ENCODE assay signal across 21 cellular contexts in genomic region chr4:145944886-145945285, GRCh38.
"Had no signal": no experiment of that assay in that cellular context is flagged by ENCODE, and none has a peak within 500 bp of the region (broad histone marks: within the 10 kb centered on the region; RNA-seq: fewer than 3 reads in every experiment).

No MANE protein-coding gene starts in this region.

- H3K9ac ChIP-seq: parathyroid adenoma had no signal

- ATAC-seq: mucosa of descending colon; natural killer cell treated with Interleukin-12 subunit alpha and Interleukin-12 subunit beta and Interleukin-15 and Interleukin-18, amount 100 ng/mL, for 72 hours; right cardiac atrium; stimulated activated memory B cell treated with anti-CD40 and anti-IgM and Interleukin-4, amounts not matched to agents 10 μg/mL and 1 μg/mL and 100 μg/mL, for 72 hours; stimulated activated naive CD8-positive, alpha-beta T cell treated with anti-CD3 and anti-CD28 coated beads, Interleukin-15, Interleukin-2, amounts not matched to agents 100 U/mL and 50 U/mL, for 24 hours had no signal

- H3K27me3 ChIP-seq: colonic mucosa, esophagus muscularis mucosa, sigmoid colon, spleen, testis, tibial artery had no signal

- H3K27ac ChIP-seq: colonic mucosa, esophagus muscularis mucosa, parathyroid adenoma, sigmoid colon, skin epidermis, spleen, testis, tibial artery had no signal

- H3K9me3 ChIP-seq: colonic mucosa, esophagus muscularis mucosa, mucosa of descending colon, sigmoid colon, spleen, testis, tibial artery had no signal

- H3K36me3 ChIP-seq: colonic mucosa, esophagus muscularis mucosa, sigmoid colon, spleen, tibial artery had no signal

- H3K4me1 ChIP-seq: colonic mucosa, parathyroid adenoma, spleen, testis, tibial artery had no signal

- H2AFZ ChIP-seq: parathyroid adenoma had no signal

- DNase-seq: colonic mucosa; effector CD8-positive, alpha-beta T cell; endodermal cell; head of caudate nucleus; mesenchymal stem cell; mucosa of descending colon; naive B cell; right cardiac atrium; sigmoid colon; spleen; stimulated activated CD4-positive, alpha-beta T cell treated with anti-CD3 and anti-CD28 coated beads, Interleukin-4, amount 100 ng/mL, for 4 hours; stimulated activated naive CD8-positive, alpha-beta T cell treated with anti-CD3 and anti-CD28 coated beads, Interleukin-15, Interleukin-2, amounts not matched to agents 100 U/mL and 50 U/mL, for 24 hours; substantia nigra; testis; tibial artery had no signal

- H3K4me3 ChIP-seq: colonic mucosa, esophagus muscularis mucosa, lung, mucosa of descending colon, sigmoid colon, skin epidermis, spleen, testis, tibial artery had no signal
